In the genomic region with DNA sequence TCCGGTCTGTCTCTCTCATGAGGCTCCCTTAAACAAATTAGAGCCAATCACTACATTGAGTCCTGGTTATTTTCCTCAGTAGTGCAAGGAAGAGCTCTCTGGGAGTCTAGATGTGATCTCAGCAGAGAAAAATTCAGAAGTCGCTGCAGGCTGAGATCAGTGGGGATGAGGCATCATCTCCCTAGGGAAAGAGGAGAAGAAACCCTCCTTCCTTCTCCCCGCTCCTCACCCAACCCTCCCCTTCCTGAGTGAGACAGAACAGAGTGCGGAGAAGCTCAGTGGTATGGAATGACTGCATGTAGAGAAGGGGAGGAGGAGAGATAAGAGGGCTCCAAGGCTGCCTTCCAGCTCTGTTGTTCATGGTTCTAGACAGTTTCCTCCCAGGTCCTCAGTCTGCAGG, we compare ENCODE assay signal across 11 cellular contexts.
DNase-seq lines count a peak whose midpoint lies in the region; FAIRE-seq and TF ChIP-seq lines count a peak whose summit lies in the region.
"Had no signal": no experiment of that assay in that cellular context is flagged by ENCODE, and none has a peak within 500 bp of the region (broad histone marks: within the 10 kb centered on the region; RNA-seq: fewer than 3 reads in every experiment).

No MANE protein-coding gene starts in this region.

- no peak for TF ChIP-seq CTCF in BE2C (IDR thresholded peaks at IDR 0.05; ENCODE audit: low read depth, low read length)

- peak; percentile 28 for DNase-seq in COLO829 (ENCODE audit: low spot score)
- peak; percentile 90 for DNase-seq in MG63
- DNase-seq in dedifferentiated amniotic fluid mesenchymal stem cell (ENCODE audit: extremely low spot score): peak; percentile 96
- peak; percentile 62 for DNase-seq in myocyte (ENCODE audit: low read depth)
- no peak for DNase-seq in BE2C
- no peak for DNase-seq in frontal cortex (ENCODE audit: low spot score in 2 of 2)
- no peak for DNase-seq in activated gamma-delta T cell treated with Interleukin-2 at 50 U/mL for 16 hours
- no peak for DNase-seq in NCI-H1105 (lab: John Stamatoyannopoulos, UW)
- DNase-seq: activated CD4-positive, alpha-beta T cell treated with anti-CD3 and anti-CD28 coated beads, Interleukin-2, amount 10 ng/mL, durations not matched to agents 7 days and 5 days; KBM-7; NCI-H2227 treated with DMSO at 0.1 percent for 48 hours had no signal

- no peaks in the 10 kb centered on the region for H3K36me3 ChIP-seq in MG63
- H3K36me3 ChIP-seq in BE2C: no peaks in the 10 kb centered on the region

- no peaks in the 10 kb centered on the region for H3K27me3 ChIP-seq in MG63
- no peaks in the 10 kb centered on the region for H3K27me3 ChIP-seq in BE2C

- no peaks in the 10 kb centered on the region for H3K4me1 ChIP-seq in BE2C

- H3K4me3 ChIP-seq in MG63 (no peak overlapping the region), BE2C (ENCODE audit: low read depth, low read length) (no peak overlapping the region)

- no peak for FAIRE-seq in frontal cortex (lab: Jason Lieb, UNC)

- H3K9me3 ChIP-seq in MG63 (no peaks in the 10 kb centered on the region), BE2C (no peaks in the 10 kb centered on the region)

Comparison
In these comparisons a context has a peak if more than half of its experiments do, and no peak if none do; other contexts are left out.
1. DNase-seq: peak in COLO829 (single experiment), MG63 (single experiment), dedifferentiated amniotic fluid mesenchymal stem cell (single experiment) and myocyte (single experiment); none in BE2C (single experiment), frontal cortex (0 of 2), activated gamma-delta T cell treated with Interleukin-2 at 50 U/mL for 16 hours (single experiment) and NCI-H1105 (single experiment).